ENCODE assay signal across 8 cellular contexts in genomic region chr15:34318277-34319079, GRCh38. TPM values are rescaled to one million over a fixed set of nuclear protein-coding genes. Genes with fewer than 3 reads are reported as not detected.
DNase-seq lines count a peak whose midpoint lies in the region; ATAC-seq lines count a peak whose summit lies in the region.

No MANE protein-coding gene starts in this region.

- no peaks in the 10 kb centered on the region for H3K27me3 Mint-ChIP-seq in activated CD4-positive, alpha-beta memory T cell treated with anti-CD3 and anti-CD28 coated beads, Interleukin-2, amount 10 ng/mL, durations not matched to agents 7 days and 5 days

- H3K4me1 ChIP-seq in neuronal stem cell (ENCODE audit: control insufficient read depth in 2 of 2, insufficient read depth in 1 of 2, low read depth in 1 of 2, low read length in 2 of 2): peaks cover 0 to 2% of the 10 kb centered on the region in 2 donors

- H3K9me3 Mint-ChIP-seq in activated CD4-positive, alpha-beta memory T cell treated with anti-CD3 and anti-CD28 coated beads, Interleukin-2, amount 10 ng/mL, durations not matched to agents 7 days and 5 days: no peaks in the 10 kb centered on the region

- H3K4me3 Mint-ChIP-seq in activated CD4-positive, alpha-beta memory T cell treated with anti-CD3 and anti-CD28 coated beads, Interleukin-2, amount 10 ng/mL, durations not matched to agents 7 days and 5 days: peak overlapping the region; percentile 81

- no peak overlapping the region for H3K9ac ChIP-seq in neuronal stem cell (ENCODE audit: low read depth, low read length, poor library complexity)

- peaks cover 26% of the 10 kb centered on the region for H3K4me1 Mint-ChIP-seq in activated CD4-positive, alpha-beta memory T cell treated with anti-CD3 and anti-CD28 coated beads, Interleukin-2, amount 10 ng/mL, durations not matched to agents 7 days and 5 days

- no peaks in the 10 kb centered on the region for H3K36me3 ChIP-seq in neuronal stem cell (replicated peaks in 1 of 2; ENCODE audit: control insufficient read depth in 2 of 2, insufficient read depth in 2 of 2, low read length in 2 of 2)

- peak; percentile 76 for DNase-seq in activated effector memory CD4-positive, alpha-beta T cell treated with anti-CD3 and anti-CD28 coated beads, Interleukin-2, amount 50 U/mL, for 16 hours
- DNase-seq in activated effector memory CD4-positive, alpha-beta T cell treated with Interleukin-2 at 50 U/mL for 16 hours: no peak
- DNase-seq in NCI-H146 treated with DMSO at 0.1 percent for 48 hours (lab: John Stamatoyannopoulos, UW; ENCODE audit: unreplicated experiment) (peak; percentile 20), glomerular visceral epithelial cell (ENCODE audit: extremely low spot score) (peak; percentile 76), neuronal stem cell (ENCODE audit: low spot score) (peak; percentile 18), NCI-H1092 (lab: John Stamatoyannopoulos, UW) (no peak)
- DNase-seq in activated CD4-positive, alpha-beta memory T cell treated with anti-CD3 and anti-CD28 coated beads, Interleukin-2, amount 10 ng/mL, durations not matched to agents 7 days and 5 days: no peak

- H2BK120ac ChIP-seq in neuronal stem cell (ENCODE audit: low read depth, low read length): no peak overlapping the region

- no peak overlapping the region for H4K91ac ChIP-seq in neuronal stem cell (ENCODE audit: low read depth, low read length, poor library complexity)

- H3K27ac ChIP-seq in neuronal stem cell (replicated peaks; ENCODE audit: low read length): no peak overlapping the region

- no peak overlapping the region for H3K4ac ChIP-seq in neuronal stem cell (ENCODE audit: low read length)

- H2BK12ac ChIP-seq in neuronal stem cell (ENCODE audit: low read length): no peak overlapping the region

- no peak overlapping the region for H3K18ac ChIP-seq in neuronal stem cell (ENCODE audit: low read length)

- peak; percentile 53 for ATAC-seq in HG02571 (IDR thresholded peaks at IDR 0.05; ENCODE audit: unreplicated experiment)

- no peak overlapping the region for H3K14ac ChIP-seq in neuronal stem cell (ENCODE audit: low read length)

- POLR2A ChIA-PET in activated CD4-positive, alpha-beta memory T cell treated with anti-CD3 and anti-CD28 coated beads, Interleukin-2, amount 10 ng/mL, durations not matched to agents 7 days and 5 days (lab: Charles Lee): interaction anchor here (1.0 to 2.8 kb wide), 7 partner anchors 11 to 217 kb away, joined by 3 to 25 read pairs (median 4); partner anchors contain the start of genes EMC7, KATNBL1, LPCAT4 and NOP10

- H3K4me2 ChIP-seq in neuronal stem cell (ENCODE audit: insufficient read depth, low read length, poor library complexity, severe bottlenecking): peak overlapping the region; percentile 46

- CTCF ChIA-PET in activated CD4-positive, alpha-beta memory T cell treated with anti-CD3 and anti-CD28 coated beads, Interleukin-2, amount 10 ng/mL, durations not matched to agents 7 days and 5 days (lab: Charles Lee): interaction anchor here (0.7 to 2.2 kb wide), 6 partner anchors 10 to 118 kb away, joined by 3 to 16 read pairs (median 4); partner anchors contain the start of genes NOP10 and NUTM1

- peak overlapping the region; percentile 80 for H2AFZ ChIP-seq in neuronal stem cell (ENCODE audit: low read length)

- no peak overlapping the region for H2BK15ac ChIP-seq in neuronal stem cell (ENCODE audit: low read length)

- WGBS in neuronal stem cell (ENCODE audit: extremely low coverage in 2 of 2, insufficient read length in 2 of 2, insufficient replicate concordance in 1 of 2), 2 donors: no CpG with 5 or more reads among the region's 10 CpGs

- H2BK5ac ChIP-seq in neuronal stem cell (ENCODE audit: low read length): no peak overlapping the region

- no peaks in the 10 kb centered on the region for H3K27me3 ChIP-seq in neuronal stem cell (ENCODE audit: control insufficient read depth in 3 of 3, insufficient read depth in 3 of 3, low read depth in 1 of 3, low read length in 3 of 3)

- H3K4me3 ChIP-seq in neuronal stem cell (ENCODE audit: low read length in 2 of 2): peak overlapping the region in 1 of 2 donors; percentile 19

- H3K23ac ChIP-seq in neuronal stem cell (ENCODE audit: low read depth, low read length, poor library complexity): no peak overlapping the region

- peak overlapping the region; percentile 60 for H3K27ac Mint-ChIP-seq in activated CD4-positive, alpha-beta memory T cell treated with anti-CD3 and anti-CD28 coated beads, Interleukin-2, amount 10 ng/mL, durations not matched to agents 7 days and 5 days

- H4K8ac ChIP-seq in neuronal stem cell (ENCODE audit: low read depth, low read length): no peak overlapping the region

- H3K36me3 Mint-ChIP-seq in activated CD4-positive, alpha-beta memory T cell treated with anti-CD3 and anti-CD28 coated beads, Interleukin-2, amount 10 ng/mL, durations not matched to agents 7 days and 5 days (ENCODE audit: low read depth): peaks cover 15% of the 10 kb centered on the region

- peaks cover 0 to 2% of the 10 kb centered on the region in 2 donors for H3K9me3 ChIP-seq in neuronal stem cell (replicated peaks in 1 of 2; ENCODE audit: control insufficient read depth in 2 of 2, insufficient read depth in 1 of 2, low read depth in 1 of 2, low read length in 2 of 2)

- H2AK5ac ChIP-seq in neuronal stem cell (ENCODE audit: low read depth, low read length): no peak overlapping the region

- H3K79me1 ChIP-seq in neuronal stem cell (ENCODE audit: low read depth, low read length): no peaks in the 10 kb centered on the region

RNA-seq across cellular contexts. Expression of gene SLC12A6, which starts 19.1 kb away (rescaled TPM):
- 10 to 100 TPM; 30.6 to 31.7 TPM for total RNA-seq in activated CD4-positive, alpha-beta memory T cell treated with anti-CD3 and anti-CD28 coated beads, Interleukin-2, amount 10 ng/mL, durations not matched to agents 7 days and 5 days
- 9.4 TPM for polyA plus RNA-seq in neuronal stem cell (2013, experiment 1 of 2)
- polyA plus RNA-seq in neuronal stem cell (2013, experiment 2 of 2): 10.4 TPM

RNA-seq across cellular contexts. Expression of gene NOP10, which starts 24.5 kb away (rescaled TPM):
- total RNA-seq in activated CD4-positive, alpha-beta memory T cell treated with anti-CD3 and anti-CD28 coated beads, Interleukin-2, amount 10 ng/mL, durations not matched to agents 7 days and 5 days: 100 to 1,000 TPM; 170 to 183 TPM
- 266 TPM for polyA plus RNA-seq in neuronal stem cell (2013, experiment 1 of 2)
- polyA plus RNA-seq in neuronal stem cell (2013, experiment 2 of 2): 270 TPM

RNA-seq across cellular contexts. Expression of gene NUTM1, which starts 24.6 kb away (rescaled TPM):
- not detected for total RNA-seq in activated CD4-positive, alpha-beta memory T cell treated with anti-CD3 and anti-CD28 coated beads, Interleukin-2, amount 10 ng/mL, durations not matched to agents 7 days and 5 days
- 0.01 TPM for polyA plus RNA-seq in neuronal stem cell (2013, experiment 1 of 2)
- polyA plus RNA-seq in neuronal stem cell (2013, experiment 2 of 2): not detected

RNA-seq across cellular contexts. Expression of gene LPCAT4, which starts 48.5 kb away (rescaled TPM):
- total RNA-seq in activated CD4-positive, alpha-beta memory T cell treated with anti-CD3 and anti-CD28 coated beads, Interleukin-2, amount 10 ng/mL, durations not matched to agents 7 days and 5 days: 100 to 1,000 TPM; 109 to 117 TPM
- polyA plus RNA-seq in neuronal stem cell (2013, experiment 1 of 2): 72.2 TPM
- 73.0 TPM for polyA plus RNA-seq in neuronal stem cell (2013, experiment 2 of 2)

Comparison
In these comparisons a context has a peak if more than half of its experiments do, and no peak if none do; other contexts are left out.
1. DNase-seq: peak in activated effector memory CD4-positive, alpha-beta T cell treated with anti-CD3 and anti-CD28 coated beads, Interleukin-2, amount 50 U/mL, for 16 hours (single experiment), NCI-H146 treated with DMSO at 0.1 percent for 48 hours (single experiment), glomerular visceral epithelial cell (single experiment) and neuronal stem cell (single experiment); none in activated effector memory CD4-positive, alpha-beta T cell treated with Interleukin-2 at 50 U/mL for 16 hours (single experiment), activated CD4-positive, alpha-beta memory T cell treated with anti-CD3 and anti-CD28 coated beads, Interleukin-2, amount 10 ng/mL, durations not matched to agents 7 days and 5 days (single experiment) and NCI-H1092 (single experiment).